In genomic region chr16:62545039-62545438, GRCh38 we compare ENCODE assay signal across 21 cellular contexts.
DNase-seq lines count a peak whose midpoint lies in the region; ATAC-seq, FAIRE-seq and TF ChIP-seq lines count a peak whose summit lies in the region.
"Had no signal": no experiment of that assay in that cellular context is flagged by ENCODE, and none has a peak within 500 bp of the region (broad histone marks: within the 10 kb centered on the region; RNA-seq: fewer than 3 reads in every experiment).

No MANE protein-coding gene starts in this region.

- no peaks in the 10 kb centered on the region for H3K9me2 ChIP-seq in GM23338 (ENCODE audit: insufficient read depth)

- no peak overlapping the region for H2BK12ac ChIP-seq in H1 (ENCODE audit: low read depth, low read length)

- H3K4me1 ChIP-seq in GM23338 (ENCODE audit: insufficient read depth) (no peaks in the 10 kb centered on the region), H1 (replicated peaks in 1 of 4; ENCODE audit: control insufficient read depth in 3 of 4, insufficient read depth in 4 of 4, low read length in 3 of 4) (peaks cover 0 to 5% (median 0%) of the 10 kb centered on the region in 4 experiments; a peak in 1 of 7 replicates), mesendoderm (ENCODE audit: control insufficient read depth, low read depth, low read length) (peaks cover 5% of the 10 kb centered on the region)
- H3K4me1 ChIP-seq: Caco-2 had no signal

- H3K4me1 Mint-ChIP-seq in GM23338 = peaks cover 8% of the 10 kb centered on the region; the same call in 2 of the 3 replicates
- H3K4me1 Mint-ChIP-seq: IgD-negative memory B cell had no signal

- H3K18ac ChIP-seq in H1 (ENCODE audit: extremely low read depth, low read length) = no peak overlapping the region
- H3K18ac ChIP-seq in mesendoderm (ENCODE audit: low read length) = no peak overlapping the region

- H2BK15ac ChIP-seq in H1 (ENCODE audit: low read length) (no peak overlapping the region), mesendoderm (replicated peaks; ENCODE audit: low read depth) (no peak overlapping the region)

- H3K4me2 ChIP-seq in GM23338 (no peak overlapping the region), H1 (ENCODE audit: insufficient read depth in 1 of 2, low read depth in 2 of 2, low read length in 2 of 2) (no peak overlapping the region), mesendoderm (ENCODE audit: low read length) (no peak overlapping the region)

- ATAC-seq in GM23338 (peak; percentile 54), sciatic nerve (no peak), HG02759 (IDR thresholded peaks at IDR 0.05; ENCODE audit: unreplicated experiment) (no peak)
- ATAC-seq: GM12878, HepG2 had no signal

- no peak overlapping the region for H3K4me3 Mint-ChIP-seq in GM23338
- H3K4me3 Mint-ChIP-seq: CD4-positive, alpha-beta T cell; IgD-negative memory B cell had no signal

- H4K20me1 ChIP-seq in GM23338 (replicated peaks; ENCODE audit: insufficient read depth) (no peaks in the 10 kb centered on the region), H1 (replicated peaks in 1 of 2; ENCODE audit: control insufficient read depth in 1 of 2, insufficient read depth in 2 of 2, low read length in 2 of 2) (no peaks in the 10 kb centered on the region)

- H3K9ac ChIP-seq in H1 (replicated peaks in 1 of 4; ENCODE audit: extremely low read depth in 1 of 4, low read depth in 3 of 4, low read length in 3 of 4) = no peak overlapping the region
- H3K9ac ChIP-seq in mesendoderm (ENCODE audit: low read length) = no peak overlapping the region

- POLR2A ChIA-PET in H1 (lab: Charles Lee; ENCODE audit: partially characterized antibody) = no interaction called here

- H3K4me3 ChIP-seq in GM23338 = no peak overlapping the region
- no peak overlapping the region for H3K4me3 ChIP-seq in H7 (ENCODE audit: insufficient read depth, low read depth, low read length)
- H3K4me3 ChIP-seq in H1 (ENCODE audit: extremely low read depth in 1 of 4, insufficient read depth in 2 of 4, low read depth in 3 of 4, low read length in 4 of 4) = no peak overlapping the region
- H3K4me3 ChIP-seq in mesendoderm (ENCODE audit: low read length) = no peak overlapping the region
- H3K4me3 ChIP-seq: GM12878 had no signal

- no peak overlapping the region for H2BK120ac ChIP-seq in H1 (replicated peaks; ENCODE audit: low read depth, low read length)
- H2BK120ac ChIP-seq in mesendoderm (ENCODE audit: low read depth, low read length) = no peak overlapping the region

- TF ChIP-seq RAD21 in H1 (IDR thresholded peaks at IDR 0.05 in 1 of 2, conservative IDR thresholded peaks at IDR 0.05 in 1 of 2; ENCODE audit: low read depth in 2 of 2, low read length in 2 of 2) = peak; percentile 61 to 70

- H3K27ac Mint-ChIP-seq in GM23338 = no peak overlapping the region
- H3K27ac Mint-ChIP-seq: CD4-positive, alpha-beta T cell; IgD-negative memory B cell had no signal

- H3K79me1 ChIP-seq in H1 (ENCODE audit: low read depth, low read length) = no peaks in the 10 kb centered on the region
- H3K79me1 ChIP-seq in mesendoderm (ENCODE audit: low read length) = no peaks in the 10 kb centered on the region

- peak; percentile 55 to 63 for TF ChIP-seq CTCF in GM23338 (conservative IDR thresholded peaks at IDR 0.05; ENCODE audit: low read depth in 2 of 2)
- TF ChIP-seq CTCF in H1 (IDR thresholded peaks at IDR 0.05; ENCODE audit: control extremely low read depth in 1 of 3, insufficient read depth in 1 of 3, low read depth in 1 of 3, low read length in 3 of 3) = peak; percentile 11 to 49 (median 37)

- H3K27me3 ChIP-seq in GM23338 (ENCODE audit: insufficient read depth) (no peaks in the 10 kb centered on the region), H7 (ENCODE audit: control insufficient read depth, insufficient read depth, low read length) (no peaks in the 10 kb centered on the region), H1 (replicated peaks in 1 of 4; ENCODE audit: control insufficient read depth in 3 of 4, extremely low read depth in 1 of 4, insufficient read depth in 3 of 4, low read length in 3 of 4) (no peaks in the 10 kb centered on the region), mesendoderm (ENCODE audit: insufficient read depth, low read length, poor library complexity) (no peaks in the 10 kb centered on the region)

- H3F3A ChIP-seq in GM23338 (replicated peaks; ENCODE audit: low read depth) = no peaks in the 10 kb centered on the region

- H2AFZ ChIP-seq in GM23338 (no peak overlapping the region), H1 (ENCODE audit: low read length) (no peak overlapping the region)

- FAIRE-seq in H1 (lab: Jason Lieb, UNC) = no peak
- FAIRE-seq: A204.1, D721Med, GM12878, H54, HepG2 had no signal

- H4K8ac ChIP-seq in H1 (ENCODE audit: extremely low read depth, insufficient read depth, low read length) (no peak overlapping the region), mesendoderm (ENCODE audit: low read depth, low read length) (no peak overlapping the region)

- H3K27ac ChIP-seq in GM23338 (ENCODE audit: low read depth) = no peak overlapping the region
- no peak overlapping the region for H3K27ac ChIP-seq in H1 (ENCODE audit: low read depth, low read length)
- H3K27ac ChIP-seq in mesendoderm (ENCODE audit: low read depth, low read length) = no peak overlapping the region
- H3K27ac ChIP-seq: C4-2B had no signal

- CTCF ChIA-PET in H1 (lab: Charles Lee; ENCODE audit: partially characterized antibody) = interaction anchor here (0.5 to 5.2 kb wide), 15 partner anchors 10 to 1810 kb away, joined by 3 to 36 read pairs (median 4); no protein-coding TSS in a partner anchor

- no peak for TF ChIP-seq POLR2A in H1 (IDR thresholded peaks at IDR 0.05; ENCODE audit: control extremely low read depth in 1 of 2, low read depth in 2 of 2, low read length in 2 of 2)

- H2BK5ac ChIP-seq in H1 (ENCODE audit: low read depth, low read length) (no peak overlapping the region), mesendoderm (ENCODE audit: low read length) (no peak overlapping the region)

- H3K23ac ChIP-seq in H1 (ENCODE audit: insufficient read length) (no peak overlapping the region), mesendoderm (ENCODE audit: low read length) (no peak overlapping the region)

- H3K23me2 ChIP-seq in H1 (ENCODE audit: low read depth, low read length) = no peaks in the 10 kb centered on the region; the same call in 1 of the 2 replicates

- no peaks in the 10 kb centered on the region for H3K36me3 Mint-ChIP-seq in GM23338 (ENCODE audit: low read depth)
- H3K36me3 Mint-ChIP-seq: IgD-negative memory B cell had no signal

- TF ChIP-seq EP300 in H1 (IDR thresholded peaks at IDR 0.05; ENCODE audit: borderline replicate concordance in 1 of 2, low read depth in 2 of 2, low read length in 2 of 2) = no peak

- H3K56ac ChIP-seq in H1 (replicated peaks; ENCODE audit: insufficient read length, low read depth, low read length) = no peak overlapping the region
- no peak overlapping the region for H3K56ac ChIP-seq in mesendoderm (ENCODE audit: low read length)

- H3K9me3 Mint-ChIP-seq in GM23338 = no peaks in the 10 kb centered on the region; the same call in 2 of the 3 replicates

- no peaks in the 10 kb centered on the region for H3K9me3 ChIP-seq in H1 (ENCODE audit: insufficient read depth in 2 of 2, low read depth in 1 of 2, low read length in 1 of 2)
- H3K9me3 ChIP-seq: Caco-2 had no signal

- H2AK5ac ChIP-seq in H1 (ENCODE audit: low read depth, low read length) = no peak overlapping the region
- H2AK5ac ChIP-seq in mesendoderm (ENCODE audit: low read length) = no peak overlapping the region

- H3K27me3 Mint-ChIP-seq in GM23338 (ENCODE audit: insufficient read depth, low read depth, poor library complexity) = no peaks in the 10 kb centered on the region
- H3K27me3 Mint-ChIP-seq: CD4-positive, alpha-beta T cell; IgD-negative memory B cell had no signal

- no peak overlapping the region for H3K14ac ChIP-seq in H1 (ENCODE audit: insufficient read length)

- DNase-seq in GM23338 (ENCODE audit: low spot score) = peak; percentile 47
- peak; percentile 0 for DNase-seq in H7
- DNase-seq in H1 (ENCODE audit: low read depth in 1 of 2, low spot score in 2 of 2) = no peak
- DNase-seq in mesendoderm = peak; percentile 42
- no peak for DNase-seq in SW480 (ENCODE audit: low spot score)
- DNase-seq in sciatic nerve (ENCODE audit: low spot score) = no peak
- DNase-seq: ACHN; AML-193; Caco-2; CD4-positive, alpha-beta T cell; DMS79 treated with DMSO at 0.1 percent for 48 hours; GF-D8; KBM-7 had no signal

- H2BK20ac ChIP-seq in H1 (ENCODE audit: low read length) = no peak overlapping the region

- no peak overlapping the region for H3K4ac ChIP-seq in H1 (replicated peaks; ENCODE audit: insufficient read length, low read depth, low read length)
- no peak overlapping the region for H3K4ac ChIP-seq in mesendoderm (ENCODE audit: low read depth, low read length)

- H4K5ac ChIP-seq in H1 (ENCODE audit: insufficient read length, low read depth, low read length) (no peak overlapping the region), mesendoderm (ENCODE audit: low read length) (no peak overlapping the region)

- no peaks in the 10 kb centered on the region for H3K79me2 ChIP-seq in GM23338 (replicated peaks; ENCODE audit: insufficient read depth)
- H3K79me2 ChIP-seq in H1 (ENCODE audit: control insufficient read depth in 1 of 2, insufficient read depth in 2 of 2, low read length in 2 of 2) = no peaks in the 10 kb centered on the region
- no peaks in the 10 kb centered on the region for H3K79me2 ChIP-seq in mesendoderm (ENCODE audit: control insufficient read depth, insufficient read depth, low read length)

- H3K36me3 ChIP-seq in GM23338 (ENCODE audit: insufficient read depth) (no peaks in the 10 kb centered on the region), H7 (replicated peaks; ENCODE audit: control insufficient read depth, insufficient read depth, low read length) (no peaks in the 10 kb centered on the region), H1 (ENCODE audit: control insufficient read depth in 2 of 4, insufficient read depth in 4 of 4, low read length in 3 of 4) (no peaks in the 10 kb centered on the region), mesendoderm (ENCODE audit: control insufficient read depth, insufficient read depth, low read length) (no peaks in the 10 kb centered on the region)

- no peak overlapping the region for H4K91ac ChIP-seq in H1 (replicated peaks; ENCODE audit: insufficient read length, low read length)

- intact Hi-C loops in sciatic nerve (cut with DNase I) = no loop called here

TF ChIP-seq in H1, 55 proteins besides CTCF, POLR2A, EP300 and RAD21 (continues in another document):
- TF ChIP-seq CEBPB (IDR thresholded peaks at IDR 0.05; ENCODE audit: low read depth, low read length) (no peak), CTBP2 (IDR thresholded peaks at IDR 0.05; ENCODE audit: borderline replicate concordance, insufficient read depth, insufficient read length, low read length) (no peak), BCL11A (IDR thresholded peaks at IDR 0.05; ENCODE audit: low read depth in 2 of 2, low read length in 2 of 2) (no peak), MAX (IDR thresholded peaks at IDR 0.05) (no peak)

Comparison
In these comparisons a context has a peak if more than half of its experiments do, and no peak if none do; other contexts are left out.
1. DNase-seq: peak in GM23338 (single experiment), H7 (single experiment) and mesendoderm (single experiment); none in H1 (0 of 2), SW480 (single experiment) and sciatic nerve (single experiment).